ENCODE assay signal across 8 cellular contexts in the genomic region with DNA sequence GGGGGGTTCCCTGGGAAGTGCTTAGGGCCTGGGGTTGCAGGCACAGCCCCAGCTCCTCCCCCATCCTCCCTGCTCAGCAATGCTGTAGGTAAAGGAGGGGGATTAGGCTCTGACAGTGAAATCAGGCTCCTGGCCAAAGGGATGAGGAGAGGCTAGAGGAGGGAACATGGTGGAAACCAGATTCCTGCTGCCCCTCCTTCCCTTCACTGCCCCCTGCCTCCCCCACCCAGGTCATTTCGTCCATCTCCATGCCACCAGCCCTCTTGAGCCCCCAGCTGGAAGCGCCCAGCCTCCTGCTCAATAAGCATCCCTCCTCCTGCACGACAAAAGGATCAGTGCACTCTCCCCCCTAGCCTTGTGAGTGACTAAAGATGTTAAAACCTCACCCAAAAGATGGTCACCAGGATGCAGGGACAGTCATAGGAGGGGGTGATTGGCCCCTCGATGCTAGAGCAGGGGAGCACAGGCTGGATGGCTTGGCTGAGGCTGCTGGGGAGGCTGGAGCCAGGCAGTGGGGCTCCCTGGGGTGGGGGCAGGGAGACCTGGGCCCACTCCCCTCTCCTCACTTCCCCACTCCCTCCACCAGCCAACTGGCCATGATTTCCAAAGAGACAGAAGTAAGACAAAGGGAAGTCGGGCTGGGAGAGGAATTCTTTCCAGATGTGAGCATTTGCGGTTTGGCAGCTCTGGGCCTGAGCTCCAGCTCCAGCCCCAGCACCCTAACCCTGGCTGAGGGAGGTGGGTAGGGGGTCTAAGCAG. TPM values are rescaled to one million over a fixed set of nuclear protein-coding genes. Genes with fewer than 3 reads are reported as not detected.
A peak's percentile ranks its signal among the peaks of the same experiment; 100 is the strongest.
DNase-seq lines count a peak whose midpoint lies in the region; ATAC-seq and TF ChIP-seq lines count a peak whose summit lies in the region.
"Had no signal": no experiment of that assay in that cellular context is flagged by ENCODE, and none has a peak within 500 bp of the region (broad histone marks: within the 10 kb centered on the region; RNA-seq: fewer than 3 reads in every experiment).

No MANE protein-coding gene starts in this region.

- intact Hi-C loops in esophagus squamous epithelium (cut with DNase I) = no loop called here

- H3K4me1 ChIP-seq in esophagus squamous epithelium = peaks cover 84 to 100% (median 87%) of the 10 kb centered on the region in 3 donors

- H3K27ac Mint-ChIP-seq in stimulated activated naive B cell treated with anti-CD40 and anti-IgM and Interleukin-4, amounts not matched to agents 10 μg/mL and 1 μg/mL and 100 μg/mL, for 72 hours = peak overlapping the region; percentile 37
- H3K27ac Mint-ChIP-seq: activated B cell treated with CpG ODN at 0.5 μM for 24 hours had no signal

- peak overlapping the region; percentile 21 to 84 (median 79) for H3K27ac ChIP-seq in esophagus squamous epithelium

- H3K27me3 ChIP-seq in esophagus squamous epithelium = peaks cover 0 to 30% (median 0%) of the 10 kb centered on the region in 4 donors

- H3K36me3 Mint-ChIP-seq in stimulated activated naive B cell treated with anti-CD40 and anti-IgM and Interleukin-4, amounts not matched to agents 10 μg/mL and 1 μg/mL and 100 μg/mL, for 72 hours = peaks cover 0 to 4% of the 10 kb centered on the region in 2 donors

- no peak for TF ChIP-seq POLR2A in esophagus squamous epithelium (IDR thresholded peaks at IDR 0.05)

- H3K4me3 Mint-ChIP-seq in stimulated activated naive B cell treated with anti-CD40 and anti-IgM and Interleukin-4, amounts not matched to agents 10 μg/mL and 1 μg/mL and 100 μg/mL, for 72 hours = no peak overlapping the region

- no peaks in the 10 kb centered on the region for H3K9me3 ChIP-seq in esophagus squamous epithelium

- ATAC-seq in stimulated activated naive B cell treated with anti-CD40 and anti-IgM and Interleukin-4, amounts not matched to agents 10 μg/mL and 1 μg/mL and 100 μg/mL, for 72 hours (replicated peaks) = no peak
- no peak for ATAC-seq in HG03045 (IDR thresholded peaks at IDR 0.05; ENCODE audit: unreplicated experiment)

- DNase-seq in NCI-H524 (lab: John Stamatoyannopoulos, UW) = peak; percentile 14 to 20
- no peak for DNase-seq in NCI-H524 treated with DMSO at 0.1 percent for 48 hours (lab: John Stamatoyannopoulos, UW)
- DNase-seq in esophagus squamous epithelium (lab: John Stamatoyannopoulos, UW) = no peak
- no peak for DNase-seq in stimulated activated naive B cell treated with anti-CD40 and anti-IgM and Interleukin-4, amounts not matched to agents 10 μg/mL and 1 μg/mL and 100 μg/mL, for 72 hours
- no peak for DNase-seq in anterior cingulate cortex (lab: John Stamatoyannopoulos, UW)
- DNase-seq: activated B cell treated with CpG ODN at 0.5 μM for 24 hours had no signal

- TF ChIP-seq CTCF in esophagus squamous epithelium (IDR thresholded peaks at IDR 0.05) = no peak

- WGBS in esophagus squamous epithelium, 2 donors = 34 to 60% methylated on average over 2 to 3 of the region's 6 CpGs

- no peaks in the 10 kb centered on the region for H3K36me3 ChIP-seq in esophagus squamous epithelium

- H3K27me3 Mint-ChIP-seq in stimulated activated naive B cell treated with anti-CD40 and anti-IgM and Interleukin-4, amounts not matched to agents 10 μg/mL and 1 μg/mL and 100 μg/mL, for 72 hours = peaks cover 35 to 36% of the 10 kb centered on the region in 2 donors

- no peaks in the 10 kb centered on the region for H3K9me3 Mint-ChIP-seq in stimulated activated naive B cell treated with anti-CD40 and anti-IgM and Interleukin-4, amounts not matched to agents 10 μg/mL and 1 μg/mL and 100 μg/mL, for 72 hours
- H3K9me3 Mint-ChIP-seq: activated B cell treated with CpG ODN at 0.5 μM for 24 hours had no signal

- H3K4me3 ChIP-seq in esophagus squamous epithelium = no peak overlapping the region
- H3K4me3 ChIP-seq: K562 had no signal

- H3K4me1 Mint-ChIP-seq in stimulated activated naive B cell treated with anti-CD40 and anti-IgM and Interleukin-4, amounts not matched to agents 10 μg/mL and 1 μg/mL and 100 μg/mL, for 72 hours = peaks cover 17 to 32% of the 10 kb centered on the region in 2 donors

RNA-seq across cellular contexts. Expression of gene CRABP2, which starts 2.3 kb away (rescaled TPM):
- 100 to 1,000 TPM; 149 to 916 (median 441) TPM for total RNA-seq in esophagus squamous epithelium

RNA-seq across cellular contexts. Expression of gene METTL25B, which starts 20.6 kb away (rescaled TPM):
- 10 to 100 TPM in 3 of 4 donors, 1 to 10 TPM in 1; 9.7 to 44.9 (median 17.6) TPM for total RNA-seq in esophagus squamous epithelium

RNA-seq across cellular contexts. Expression of gene ISG20L2, which starts 20.9 kb away (rescaled TPM):
- total RNA-seq in esophagus squamous epithelium = 10 to 100 TPM; 22.3 to 32.8 (median 28.4) TPM

RNA-seq across cellular contexts. Expression of gene NES, which starts 30.5 kb away (rescaled TPM):
- total RNA-seq in esophagus squamous epithelium = 1 to 10 TPM; 3.5 to 8.0 (median 5.4) TPM
- total RNA-seq: activated B cell treated with CpG ODN at 0.5 μM for 24 hours had no signal

RNA-seq across cellular contexts. Expression of gene MRPL24, which starts 33.2 kb away (rescaled TPM):
- total RNA-seq in esophagus squamous epithelium = 10 to 100 TPM; 39.5 to 45.8 (median 42.3) TPM

Comparison
In these comparisons a context has a peak if more than half of its experiments do, and no peak if none do; other contexts are left out.
1. DNase-seq: peak in NCI-H524 (2 of 2); none in NCI-H524 treated with DMSO at 0.1 percent for 48 hours (single experiment), esophagus squamous epithelium (single experiment), stimulated activated naive B cell treated with anti-CD40 and anti-IgM and Interleukin-4, amounts not matched to agents 10 μg/mL and 1 μg/mL and 100 μg/mL, for 72 hours (single experiment) and anterior cingulate cortex (0 of 58).